In genomic region chr17:33197342-33197741, GRCh38 we compare ENCODE assay signal across 35 cellular contexts.
A peak's percentile ranks its signal among the peaks of the same experiment; 100 is the strongest.
DNase-seq lines count a peak whose midpoint lies in the region; ATAC-seq and TF ChIP-seq lines count a peak whose summit lies in the region.
"Had no signal": no experiment of that assay in that cellular context is flagged by ENCODE, and none has a peak within 500 bp of the region (broad histone marks: within the 10 kb centered on the region; RNA-seq: fewer than 3 reads in every experiment).

No MANE protein-coding gene starts in this region.

- TF ChIP-seq CTCF in H9 (conservative IDR thresholded peaks at IDR 0.05) = no peak
- no peak for TF ChIP-seq CTCF in endodermal cell (conservative IDR thresholded peaks at IDR 0.05)
- TF ChIP-seq CTCF in GM13976 (IDR thresholded peaks at IDR 0.05; ENCODE audit: borderline replicate concordance, control extremely low read depth, extremely low read depth, insufficient read depth, missing control alignments) = no peak
- TF ChIP-seq CTCF in hepatocyte (IDR thresholded peaks at IDR 0.05; ENCODE audit: poor library complexity) = no peak

- H3K4me1 ChIP-seq in H9 (ENCODE audit: insufficient read depth, low read length) (peaks cover 6% of the 10 kb centered on the region; the same call in 1 of the 2 replicates), endodermal cell (ENCODE audit: control insufficient read depth, insufficient read depth, low read length) (no peaks in the 10 kb centered on the region), mesenchymal stem cell (ENCODE audit: control insufficient read depth, insufficient read depth, low read depth, low read length) (peaks cover 15% of the 10 kb centered on the region), hepatocyte (ENCODE audit: insufficient read depth) (no peaks in the 10 kb centered on the region)
- H3K4me1 ChIP-seq: BE2C, BLaER1, Caco-2 had no signal

- H3K4ac ChIP-seq in H9 (ENCODE audit: low read depth, low read length) (no peak overlapping the region), mesenchymal stem cell (ENCODE audit: low read depth in 1 of 2, low read length in 2 of 2) (no peak overlapping the region)

- H3K23ac ChIP-seq in H9 (ENCODE audit: insufficient read length, low read depth, low read length) (no peak overlapping the region), mesenchymal stem cell (ENCODE audit: low read length in 2 of 2) (no peak overlapping the region)

- peaks cover 18 to 26% of the 10 kb centered on the region in 2 experiments for H3K4me1 Mint-ChIP-seq in H9
- peaks cover 30% of the 10 kb centered on the region for H3K4me1 Mint-ChIP-seq in endodermal cell
- H3K4me1 Mint-ChIP-seq: B cell; CD14-positive monocyte; CD4-positive, alpha-beta memory T cell; CD4-positive, CD25-positive, alpha-beta regulatory T cell; CD8-positive, alpha-beta memory T cell had no signal

- H3K9me3 Mint-ChIP-seq in H9 = no peaks in the 10 kb centered on the region; a peak in 1 of 5 replicates
- no peaks in the 10 kb centered on the region for H3K9me3 Mint-ChIP-seq in endodermal cell
- H3K9me3 Mint-ChIP-seq: CD4-positive, alpha-beta T cell; CD8-positive, alpha-beta memory T cell; CD8-positive, alpha-beta T cell had no signal

- DNase-seq in H9 (peak; percentile 12), endodermal cell (peak; percentile 17), mesenchymal stem cell (no peak), mesenteric fat pad (ENCODE audit: low spot score) (peak; percentile 33), occipital lobe (lab: John Stamatoyannopoulos, UW) (no peak), GM13976 (ENCODE audit: low spot score) (no peak), hepatocyte (ENCODE audit: low spot score) (no peak)
- DNase-seq: 8988T; ACHN; AML-193; BE2C; C1 segment of cervical spinal cord; Caco-2; Calu3; CD4-positive, alpha-beta memory T cell; CD4-positive, alpha-beta T cell; CD4-positive, CD25-positive, alpha-beta regulatory T cell; CD8-positive, alpha-beta memory T cell; CD8-positive, alpha-beta T cell; COR-L47; DMS 273 treated with DMSO at 0.1 percent for 48 hours; DMS153; DMS53; DMS79; DMS79 treated with DMSO at 0.1 percent for 48 hours; DND-41; EL had no signal

- H3K27me3 ChIP-seq in H9 (ENCODE audit: insufficient read depth, low read length) = peaks cover 34% of the 10 kb centered on the region
- H3K27me3 ChIP-seq in endodermal cell (ENCODE audit: control insufficient read depth, insufficient read depth, low read length, poor library complexity, severe bottlenecking) = peaks cover 86% of the 10 kb centered on the region
- peaks cover 0 to 59% of the 10 kb centered on the region in 2 experiments for H3K27me3 ChIP-seq in mesenchymal stem cell (ENCODE audit: control insufficient read depth in 1 of 2, insufficient read depth in 1 of 2, low read length in 2 of 2)
- H3K27me3 ChIP-seq in hepatocyte = peaks cover 23% of the 10 kb centered on the region
- H3K27me3 ChIP-seq: BLaER1; BLaER1 treated with 17β-estradiol and CSF1 and Interleukin-3, amounts not matched to agents 10 nM and 100 nM had no signal

- in situ Hi-C loops in GM13976 (cut with MboI; ENCODE audit: low sequenced_read_pairs, unreplicated experiment) = no loop called here

- H4K8ac ChIP-seq in H9 (replicated peaks; ENCODE audit: insufficient read length, low read depth, low read length) = no peak overlapping the region
- H4K8ac ChIP-seq in mesenchymal stem cell (ENCODE audit: low read length) = no peak overlapping the region

- H3K36me3 Mint-ChIP-seq in H9 (ENCODE audit: insufficient read depth in 1 of 3, low read depth in 3 of 3) (no peaks in the 10 kb centered on the region), endodermal cell (ENCODE audit: low read depth) (no peaks in the 10 kb centered on the region)
- H3K36me3 Mint-ChIP-seq: CD14-positive monocyte; CD4-positive, alpha-beta memory T cell; CD4-positive, CD25-positive, alpha-beta regulatory T cell; CD8-positive, alpha-beta memory T cell; CD8-positive, alpha-beta T cell had no signal

- H3K4me3 Mint-ChIP-seq in H9 (no peak overlapping the region), endodermal cell (no peak overlapping the region)
- H3K4me3 Mint-ChIP-seq: B cell; CD4-positive, alpha-beta memory T cell; CD4-positive, alpha-beta T cell; CD4-positive, CD25-positive, alpha-beta regulatory T cell; CD8-positive, alpha-beta memory T cell; CD8-positive, alpha-beta T cell had no signal

- no peaks in the 10 kb centered on the region for H3K23me2 ChIP-seq in H9 (ENCODE audit: insufficient read length, low read depth, low read length, poor library complexity, severe bottlenecking)

- H3K36me3 ChIP-seq in endodermal cell (ENCODE audit: control insufficient read depth, insufficient read depth, low read length) (no peaks in the 10 kb centered on the region), mesenchymal stem cell (ENCODE audit: control insufficient read depth in 1 of 2, insufficient read depth in 2 of 2, low read depth in 1 of 2, low read length in 2 of 2) (no peaks in the 10 kb centered on the region), hepatocyte (replicated peaks; ENCODE audit: insufficient read depth, low read depth) (no peaks in the 10 kb centered on the region)
- H3K36me3 ChIP-seq: BE2C; BLaER1; BLaER1 treated with 17β-estradiol and CSF1 and Interleukin-3, amounts not matched to agents 10 nM and 100 nM had no signal

- H2BK15ac ChIP-seq in H9 (ENCODE audit: low read depth, low read length) = no peak overlapping the region
- H2BK15ac ChIP-seq in mesenchymal stem cell (ENCODE audit: low read depth, poor library complexity, severe bottlenecking) = no peak overlapping the region

- H3T11ph ChIP-seq in H9 (ENCODE audit: low read length) = no peak overlapping the region

- H2BK12ac ChIP-seq in H9 (ENCODE audit: insufficient read length, low read depth, low read length) = no peak overlapping the region
- no peak overlapping the region for H2BK12ac ChIP-seq in mesenchymal stem cell (ENCODE audit: low read length in 2 of 2)

- H3K18ac ChIP-seq in H9 (ENCODE audit: insufficient read length, low read depth, low read length) (no peak overlapping the region), mesenchymal stem cell (ENCODE audit: low read depth in 1 of 2, low read length in 2 of 2) (no peak overlapping the region)

- H3K56ac ChIP-seq in H9 (ENCODE audit: insufficient read length, low read depth, low read length) = no peak overlapping the region

- WGBS in H9 (ENCODE audit: extremely low coverage, insufficient read length, low lambda C conversion rate) = no CpG with 5 or more reads among the region's 2 CpGs
- WGBS in endodermal cell (ENCODE audit: insufficient coverage in 1 of 2, insufficient read length in 1 of 2), 2 experiments = 80 to 92% methylated on average over 2 of the region's 2 CpGs
- 91% methylated on average over 2 of the region's 2 CpGs for WGBS in mesenchymal stem cell
- WGBS in hepatocyte (ENCODE audit: low lambda C conversion rate, missing lambda C conversion rate) = 83% methylated on average over 2 of the region's 2 CpGs

- H2AFZ ChIP-seq in H9 (ENCODE audit: low read length) (no peak overlapping the region), mesenchymal stem cell (ENCODE audit: low read depth, low read length) (no peak overlapping the region), hepatocyte (no peak overlapping the region)

- H2AK5ac ChIP-seq in H9 (ENCODE audit: insufficient read length, low read length) (no peak overlapping the region), mesenchymal stem cell (ENCODE audit: low read length, severe bottlenecking) (peak overlapping the region; percentile 26)

- H3K9me2 ChIP-seq in hepatocyte (replicated peaks; ENCODE audit: insufficient read depth) = no peaks in the 10 kb centered on the region

- H4K5ac ChIP-seq in H9 (ENCODE audit: insufficient read length, low read depth, low read length) = no peak overlapping the region

- H4K20me1 ChIP-seq in H9 (ENCODE audit: control insufficient read depth, insufficient read depth, insufficient read length) = no peaks in the 10 kb centered on the region
- H4K20me1 ChIP-seq in hepatocyte (ENCODE audit: insufficient read depth, poor library complexity, severe bottlenecking) = no peaks in the 10 kb centered on the region
- H4K20me1 ChIP-seq: BLaER1; BLaER1 treated with 17β-estradiol and CSF1 and Interleukin-3, amounts not matched to agents 10 nM and 100 nM had no signal

- no peaks in the 10 kb centered on the region for H3K79me2 ChIP-seq in H9 (ENCODE audit: insufficient read depth, low read length)
- H3K79me2 ChIP-seq in hepatocyte = no peaks in the 10 kb centered on the region

- H3K9me3 ChIP-seq in H9 (ENCODE audit: control insufficient read depth, low read depth, low read length) (no peaks in the 10 kb centered on the region), endodermal cell (ENCODE audit: control insufficient read depth, low read length) (no peaks in the 10 kb centered on the region), mesenchymal stem cell (ENCODE audit: control insufficient read depth, low read length) (no peaks in the 10 kb centered on the region), hepatocyte (ENCODE audit: low read depth) (no peaks in the 10 kb centered on the region)
- H3K9me3 ChIP-seq: A549; BE2C; BLaER1; BLaER1 treated with 17β-estradiol and CSF1 and Interleukin-3, amounts not matched to agents 10 nM and 100 nM; Caco-2 had no signal

- no peak overlapping the region for H3K9ac ChIP-seq in H9 (ENCODE audit: extremely low read depth, insufficient read length, low read length)
- H3K9ac ChIP-seq in endodermal cell (ENCODE audit: extremely low read depth, low read length, poor library complexity, severe bottlenecking) = no peak overlapping the region
- H3K9ac ChIP-seq in mesenchymal stem cell (ENCODE audit: low read length) = no peak overlapping the region
- H3K9ac ChIP-seq: BLaER1; BLaER1 treated with 17β-estradiol and CSF1 and Interleukin-3, amounts not matched to agents 10 nM and 100 nM had no signal

- no peak for ATAC-seq in GM18870 (IDR thresholded peaks at IDR 0.05; ENCODE audit: unreplicated experiment)
- ATAC-seq: A549; CD8-positive, alpha-beta T cell had no signal

- H3K4me2 ChIP-seq in H9 (ENCODE audit: insufficient read depth, insufficient read length, low read length) (no peak overlapping the region), mesenchymal stem cell (ENCODE audit: low read length, poor library complexity, severe bottlenecking) (no peak overlapping the region), hepatocyte (no peak overlapping the region)
- H3K4me2 ChIP-seq: A549; BLaER1; BLaER1 treated with 17β-estradiol and CSF1 and Interleukin-3, amounts not matched to agents 10 nM and 100 nM had no signal

- no peak overlapping the region for H2BK5ac ChIP-seq in H9 (ENCODE audit: insufficient read length, low read length)
- H2BK5ac ChIP-seq in mesenchymal stem cell (ENCODE audit: low read depth, low read length, poor library complexity, severe bottlenecking) = no peak overlapping the region

- H3K14ac ChIP-seq in H9 (ENCODE audit: insufficient read depth, low read length) (no peak overlapping the region), mesenchymal stem cell (ENCODE audit: low read length in 2 of 2) (no peak overlapping the region)

- H4K91ac ChIP-seq in H9 (ENCODE audit: insufficient read length, low read depth, low read length) = no peak overlapping the region
- no peak overlapping the region for H4K91ac ChIP-seq in mesenchymal stem cell (ENCODE audit: low read length)

- H3K27me3 Mint-ChIP-seq in H9 (ENCODE audit: low read depth) (peaks cover 98% of the 10 kb centered on the region), endodermal cell (ENCODE audit: insufficient read depth) (peaks cover 89% of the 10 kb centered on the region)
- H3K27me3 Mint-ChIP-seq: B cell; CD4-positive, CD25-positive, alpha-beta regulatory T cell had no signal

- H2BK120ac ChIP-seq in H9 (ENCODE audit: low read depth, low read length, poor library complexity, severe bottlenecking) = no peak overlapping the region
- H2BK120ac ChIP-seq in mesenchymal stem cell (ENCODE audit: low read depth, low read length) = no peak overlapping the region

- H3K79me1 ChIP-seq in H9 (ENCODE audit: insufficient read depth, low read depth, low read length, poor library complexity, severe bottlenecking) = no peaks in the 10 kb centered on the region
- H3K79me1 ChIP-seq in mesenchymal stem cell (replicated peaks; ENCODE audit: low read length, poor library complexity, severe bottlenecking) = no peaks in the 10 kb centered on the region

- H3K27ac Mint-ChIP-seq in H9 (no peak overlapping the region), endodermal cell (no peak overlapping the region)
- H3K27ac Mint-ChIP-seq: B cell; CD14-positive monocyte; CD4-positive, alpha-beta memory T cell; CD4-positive, alpha-beta T cell; CD4-positive, CD25-positive, alpha-beta regulatory T cell; CD8-positive, alpha-beta memory T cell; CD8-positive, alpha-beta T cell had no signal

- no peak overlapping the region for H2BK20ac ChIP-seq in H9 (ENCODE audit: low read depth, low read length, poor library complexity, severe bottlenecking)

- no peak overlapping the region for H3K27ac ChIP-seq in H9 (ENCODE audit: insufficient read length, low read depth, low read length)
- H3K27ac ChIP-seq in endodermal cell (ENCODE audit: low read depth, low read length) = no peak overlapping the region
- H3K27ac ChIP-seq in mesenchymal stem cell (ENCODE audit: low read length, poor library complexity, severe bottlenecking) = no peak overlapping the region
- H3K27ac ChIP-seq in hepatocyte = no peak overlapping the region
- H3K27ac ChIP-seq: 22Rv1; A549; BLaER1; BLaER1 treated with 17β-estradiol and CSF1 and Interleukin-3, amounts not matched to agents 10 nM and 100 nM; C4-2B had no signal

- H3K4me3 ChIP-seq in endodermal cell (ENCODE audit: low read length) (no peak overlapping the region), mesenchymal stem cell (ENCODE audit: insufficient read depth in 1 of 2, low read depth in 1 of 2, low read length in 2 of 2) (no peak overlapping the region), hepatocyte (no peak overlapping the region)
- H3K4me3 ChIP-seq: A549; BLaER1; BLaER1 treated with 17β-estradiol and CSF1 and Interleukin-3, amounts not matched to agents 10 nM and 100 nM had no signal

Comparison
In these comparisons a context has a peak if more than half of its experiments do, and no peak if none do; other contexts are left out.
1. DNase-seq: peak in H9 (single experiment), endodermal cell (single experiment) and mesenteric fat pad (single experiment); none in mesenchymal stem cell (single experiment), occipital lobe (single experiment), GM13976 (single experiment) and hepatocyte (single experiment).